9 cellular contexts compared by ENCODE assay signal in genomic region chr2:28626891-28627421, GRCh38.
DNase-seq lines count a peak whose midpoint lies in the region; ATAC-seq and TF ChIP-seq lines count a peak whose summit lies in the region.
"Had no signal": no experiment of that assay in that cellular context is flagged by ENCODE, and none has a peak within 500 bp of the region (broad histone marks: within the 10 kb centered on the region; RNA-seq: fewer than 3 reads in every experiment).

No MANE protein-coding gene starts in this region.

- TF ChIP-seq EP300 in tibial nerve (IDR thresholded peaks at IDR 0.05): peak; percentile 57 to 81

- DNase-seq in activated CD4-positive, alpha-beta T cell treated with anti-CD3 and anti-CD28 coated beads, Interleukin-2, amount 10 ng/mL, durations not matched to agents 7 days and 5 days: no peak
- no peak for DNase-seq in activated CD4-positive, alpha-beta T cell treated with anti-CD3 and anti-CD28 coated beads, Interleukin-2, amount 50 U/mL, for 4 hours
- DNase-seq in chondrocyte (ENCODE audit: low spot score): no peak
- DNase-seq in tibial nerve (ENCODE audit: low spot score in 2 of 2): peak in 1 of 2 donors; percentile 67
- no peak for DNase-seq in erythroblast (lab: John Stamatoyannopoulos, UW)
- DNase-seq in NCI-H345 treated with DMSO at 0.1 percent for 48 hours (lab: John Stamatoyannopoulos, UW; ENCODE audit: unreplicated experiment): no peak
- DNase-seq: activated CD4-positive, alpha-beta T cell treated with anti-CD3 and anti-CD28 coated beads, Interleukin-2, amount 50 U/mL, for 1 hour had no signal

- TF ChIP-seq CTCF in chondrocyte (IDR thresholded peaks at IDR 0.05) (no peak), tibial nerve (IDR thresholded peaks at IDR 0.05) (no peak)

- no peak overlapping the region for H3K9ac ChIP-seq in mucosa of rectum (ENCODE audit: low read depth in 1 of 2, low read length in 2 of 2)

- CTCF ChIA-PET in activated CD4-positive, alpha-beta T cell treated with anti-CD3 and anti-CD28 coated beads, Interleukin-2, amount 10 ng/mL, durations not matched to agents 7 days and 5 days (lab: Charles Lee): interaction anchor here (0.6 to 8.2 kb wide), 5 partner anchors 9 to 106 kb away, joined by 3 to 55 read pairs (median 7); no protein-coding TSS in a partner anchor

- peaks cover 25 to 39% of the 10 kb centered on the region in 2 donors for H3K4me1 ChIP-seq in mucosa of rectum (ENCODE audit: control insufficient read depth in 2 of 2, insufficient read depth in 2 of 2, low read length in 2 of 2)
- H3K4me1 ChIP-seq in tibial nerve: peaks cover 0 to 43% (median 24%) of the 10 kb centered on the region in 4 donors

- H3K36me3 ChIP-seq in mucosa of rectum (ENCODE audit: control insufficient read depth in 2 of 2, insufficient read depth in 2 of 2, low read length in 2 of 2) (no peaks in the 10 kb centered on the region), tibial nerve (no peaks in the 10 kb centered on the region)

- 79 to 88% methylated on average over 7 of the region's 7 CpGs for WGBS in tibial nerve, 2 donors

- no peak overlapping the region for H3K4me3 Mint-ChIP-seq in activated CD4-positive, alpha-beta T cell treated with anti-CD3 and anti-CD28 coated beads, Interleukin-2, amount 10 ng/mL, durations not matched to agents 7 days and 5 days
- no peak overlapping the region for H3K4me3 Mint-ChIP-seq in chondrocyte (ENCODE audit: unreplicated experiment)

- POLR2A ChIA-PET in activated CD4-positive, alpha-beta T cell treated with anti-CD3 and anti-CD28 coated beads, Interleukin-2, amount 10 ng/mL, durations not matched to agents 7 days and 5 days (lab: Charles Lee): no interaction called here

- no peak overlapping the region for H3K4me3 ChIP-seq in mucosa of rectum (ENCODE audit: low read length in 2 of 2)
- no peak overlapping the region for H3K4me3 ChIP-seq in tibial nerve

- H3K4me1 Mint-ChIP-seq in activated CD4-positive, alpha-beta T cell treated with anti-CD3 and anti-CD28 coated beads, Interleukin-2, amount 10 ng/mL, durations not matched to agents 7 days and 5 days: peaks cover 61% of the 10 kb centered on the region
- H3K4me1 Mint-ChIP-seq in chondrocyte (ENCODE audit: low read depth): peaks cover 69% of the 10 kb centered on the region

- H3K27ac ChIP-seq in mucosa of rectum (ENCODE audit: low read depth in 2 of 2, low read length in 2 of 2) (peak overlapping the region; percentile 58 to 74), tibial nerve (peak overlapping the region; percentile 30 to 92 (median 84))

- no peak for TF ChIP-seq POLR2A in tibial nerve (IDR thresholded peaks at IDR 0.05)
- no peak for TF ChIP-seq POLR2A in erythroblast (IDR thresholded peaks at IDR 0.05; ENCODE audit: low read length)

- peak overlapping the region; percentile 66 for H3K27ac Mint-ChIP-seq in activated CD4-positive, alpha-beta T cell treated with anti-CD3 and anti-CD28 coated beads, Interleukin-2, amount 10 ng/mL, durations not matched to agents 7 days and 5 days
- peak overlapping the region; percentile 98 for H3K27ac Mint-ChIP-seq in chondrocyte (ENCODE audit: unreplicated experiment)

- H3K27me3 ChIP-seq in mucosa of rectum (ENCODE audit: control insufficient read depth in 2 of 2, insufficient read depth in 2 of 2, low read length in 2 of 2) (no peaks in the 10 kb centered on the region), tibial nerve (no peaks in the 10 kb centered on the region)

- H3K9me3 Mint-ChIP-seq in activated CD4-positive, alpha-beta T cell treated with anti-CD3 and anti-CD28 coated beads, Interleukin-2, amount 10 ng/mL, durations not matched to agents 7 days and 5 days: no peaks in the 10 kb centered on the region
- no peaks in the 10 kb centered on the region for H3K9me3 Mint-ChIP-seq in chondrocyte (ENCODE audit: low read depth)

- ATAC-seq in HG02973 (IDR thresholded peaks at IDR 0.05; ENCODE audit: unreplicated experiment): no peak

- H3K27me3 Mint-ChIP-seq in activated CD4-positive, alpha-beta T cell treated with anti-CD3 and anti-CD28 coated beads, Interleukin-2, amount 10 ng/mL, durations not matched to agents 7 days and 5 days: no peaks in the 10 kb centered on the region
- no peaks in the 10 kb centered on the region for H3K27me3 Mint-ChIP-seq in chondrocyte (ENCODE audit: low read depth)

- no peaks in the 10 kb centered on the region for H3K9me3 ChIP-seq in mucosa of rectum (ENCODE audit: control insufficient read depth in 2 of 2, low read length in 2 of 2)
- H3K9me3 ChIP-seq in tibial nerve: no peaks in the 10 kb centered on the region

- H3K36me3 Mint-ChIP-seq in activated CD4-positive, alpha-beta T cell treated with anti-CD3 and anti-CD28 coated beads, Interleukin-2, amount 10 ng/mL, durations not matched to agents 7 days and 5 days (ENCODE audit: low read depth): peaks cover 12% of the 10 kb centered on the region
- H3K36me3 Mint-ChIP-seq in chondrocyte (ENCODE audit: low read depth): no peaks in the 10 kb centered on the region
